ENCODE assay signal across 25 cellular contexts in genomic region chr2:128636802-128637147, GRCh38.
DNase-seq lines count a peak whose midpoint lies in the region; ATAC-seq and TF ChIP-seq lines count a peak whose summit lies in the region.
"Had no signal": no experiment of that assay in that cellular context is flagged by ENCODE, and none has a peak within 500 bp of the region (broad histone marks: within the 10 kb centered on the region; RNA-seq: fewer than 3 reads in every experiment).

No MANE protein-coding gene starts in this region.

- peaks cover 37% of the 10 kb centered on the region for H3K27me3 Mint-ChIP-seq in endodermal cell (ENCODE audit: insufficient read depth)
- H3K27me3 Mint-ChIP-seq: stimulated activated naive CD8-positive, alpha-beta T cell treated with anti-CD3 and anti-CD28 coated beads, Interleukin-15, Interleukin-2, amounts not matched to agents 100 ng/mL and 50 ng/mL, for 24 hours had no signal

- no peaks in the 10 kb centered on the region for H3K9me3 Mint-ChIP-seq in endodermal cell
- H3K9me3 Mint-ChIP-seq: activated CD8-positive, alpha-beta T cell treated with anti-CD3 and anti-CD28 coated beads for 36 hours; stimulated activated naive CD8-positive, alpha-beta T cell treated with anti-CD3 and anti-CD28 coated beads, Interleukin-15, Interleukin-2, amounts not matched to agents 100 ng/mL and 50 ng/mL, for 24 hours had no signal

- no peak overlapping the region for H2BK120ac ChIP-seq in mesendoderm (ENCODE audit: low read depth, low read length)

- no peak overlapping the region for H3K23ac ChIP-seq in mesendoderm (ENCODE audit: low read length)

- peak; percentile 90 for ATAC-seq in Right ventricle myocardium superior (ENCODE audit: poor library complexity)
- no peak for ATAC-seq in left cardiac atrium
- no peak for ATAC-seq in aorta (ENCODE audit: low FRiP score)
- no peak for ATAC-seq in lower lobe of right lung
- no peak for ATAC-seq in GM21737 (IDR thresholded peaks at IDR 0.05; ENCODE audit: unreplicated experiment)
- ATAC-seq: activated CD8-positive, alpha-beta T cell treated with anti-CD3 and anti-CD28 coated beads for 36 hours; psoas muscle had no signal

- no peaks in the 10 kb centered on the region for H3K9me3 ChIP-seq in endodermal cell (ENCODE audit: control insufficient read depth, low read length)
- H3K9me3 ChIP-seq in aorta (ENCODE audit: control insufficient read depth, low read length) = no peaks in the 10 kb centered on the region
- H3K9me3 ChIP-seq in lower lobe of right lung = no peaks in the 10 kb centered on the region
- H3K9me3 ChIP-seq: adrenal gland, BE2C, psoas muscle, tibial nerve had no signal

- peaks cover 36% of the 10 kb centered on the region for H3K4me1 Mint-ChIP-seq in endodermal cell

- no peak overlapping the region for H2BK5ac ChIP-seq in mesendoderm (ENCODE audit: low read length)

- intact Hi-C loops in Right ventricle myocardium superior (cut with DNase I) = no loop called here
- intact Hi-C loops in left cardiac atrium (cut with DNase I) = no loop called here
- intact Hi-C loops in aorta (cut with DNase I) = no loop called here
- intact Hi-C loops in lower lobe of right lung (cut with DNase I) = no loop called here

- H3K27ac Mint-ChIP-seq in endodermal cell = no peak overlapping the region
- H3K27ac Mint-ChIP-seq: activated CD8-positive, alpha-beta T cell treated with anti-CD3 and anti-CD28 coated beads for 36 hours; stimulated activated naive CD8-positive, alpha-beta T cell treated with anti-CD3 and anti-CD28 coated beads, Interleukin-15, Interleukin-2, amounts not matched to agents 100 ng/mL and 50 ng/mL, for 24 hours had no signal

- H3K4me1 ChIP-seq in endodermal cell (ENCODE audit: control insufficient read depth, insufficient read depth, low read length) (peaks cover 14% of the 10 kb centered on the region), mesendoderm (ENCODE audit: control insufficient read depth, low read depth, low read length) (peaks cover 14% of the 10 kb centered on the region), aorta (ENCODE audit: control insufficient read depth in 1 of 2, insufficient read depth in 2 of 2, low read length in 2 of 2) (no peaks in the 10 kb centered on the region), lower lobe of right lung (no peaks in the 10 kb centered on the region)
- H3K4me1 ChIP-seq: adrenal gland, BE2C, psoas muscle had no signal

- DNase-seq in Right ventricle myocardium superior = peak; percentile 60
- DNase-seq in left cardiac atrium = no peak
- peak; percentile 55 for DNase-seq in endodermal cell
- no peak for DNase-seq in mesendoderm
- peak; percentile 24 to 31 for DNase-seq in aorta
- no peak for DNase-seq in lower lobe of right lung
- no peak for DNase-seq in activated effector memory CD4-positive, alpha-beta T cell treated with Interleukin-2 at 50 U/mL for 16 hours
- DNase-seq: activated CD4-positive, alpha-beta T cell treated with anti-CD3 and anti-CD28 coated beads for 1 hour; activated CD8-positive, alpha-beta T cell treated with anti-CD3 and anti-CD28 coated beads for 36 hours; activated naive CD4-positive, alpha-beta T cell; activated T-cell treated with anti-CD3 and anti-CD28 coated beads, Interleukin-2, amount 50 U/mL, for 1 hour; BE2C; DMS153; effector CD4-positive, alpha-beta T cell; erythroblast; H7; mesenchymal stem cell; NCI-H1105; NCI-H2029; nucleus accumbens; psoas muscle had no signal

- H3K4me3 ChIP-seq in endodermal cell (ENCODE audit: low read length) (no peak overlapping the region), mesendoderm (ENCODE audit: low read length) (no peak overlapping the region), aorta (ENCODE audit: low read length in 2 of 2) (no peak overlapping the region), lower lobe of right lung (no peak overlapping the region)
- H3K4me3 ChIP-seq: adrenal gland, psoas muscle, tibial nerve had no signal

- no peak for TF ChIP-seq CTCF in endodermal cell (conservative IDR thresholded peaks at IDR 0.05)
- TF ChIP-seq CTCF in lower lobe of right lung (IDR thresholded peaks at IDR 0.05) = no peak

- H3K4me2 ChIP-seq in mesendoderm (ENCODE audit: low read length) = no peak overlapping the region

- no peak overlapping the region for H2BK15ac ChIP-seq in mesendoderm (replicated peaks; ENCODE audit: low read depth)

- H3K9ac ChIP-seq in endodermal cell (ENCODE audit: extremely low read depth, low read length, poor library complexity, severe bottlenecking) (no peak overlapping the region), mesendoderm (ENCODE audit: low read length) (no peak overlapping the region)

- H3K79me1 ChIP-seq in mesendoderm (ENCODE audit: low read length) = no peaks in the 10 kb centered on the region

- H3K27ac ChIP-seq in endodermal cell (ENCODE audit: low read depth, low read length) (no peak overlapping the region), mesendoderm (ENCODE audit: low read depth, low read length) (no peak overlapping the region), aorta (ENCODE audit: low read depth in 1 of 2, low read length in 2 of 2) (no peak overlapping the region), lower lobe of right lung (no peak overlapping the region)
- H3K27ac ChIP-seq: adrenal gland, psoas muscle, tibial nerve had no signal

- no peak overlapping the region for H3K4me3 Mint-ChIP-seq in endodermal cell
- H3K4me3 Mint-ChIP-seq: activated CD8-positive, alpha-beta T cell treated with anti-CD3 and anti-CD28 coated beads for 36 hours; stimulated activated naive CD8-positive, alpha-beta T cell treated with anti-CD3 and anti-CD28 coated beads, Interleukin-15, Interleukin-2, amounts not matched to agents 100 ng/mL and 50 ng/mL, for 24 hours had no signal

- peak overlapping the region; percentile 66 for H2AK5ac ChIP-seq in mesendoderm (ENCODE audit: low read length)

- no peaks in the 10 kb centered on the region for H3K36me3 ChIP-seq in endodermal cell (ENCODE audit: control insufficient read depth, insufficient read depth, low read length)
- no peaks in the 10 kb centered on the region for H3K36me3 ChIP-seq in mesendoderm (ENCODE audit: control insufficient read depth, insufficient read depth, low read length)
- H3K36me3 ChIP-seq in aorta (ENCODE audit: control insufficient read depth in 1 of 2, insufficient read depth in 2 of 2, low read length in 1 of 2) = no peaks in the 10 kb centered on the region
- H3K36me3 ChIP-seq in lower lobe of right lung = no peaks in the 10 kb centered on the region
- H3K36me3 ChIP-seq: adrenal gland, BE2C, tibial nerve had no signal

- no peak overlapping the region for H3K4ac ChIP-seq in mesendoderm (ENCODE audit: low read depth, low read length)

- no peaks in the 10 kb centered on the region for H3K36me3 Mint-ChIP-seq in endodermal cell (ENCODE audit: low read depth)

- H4K5ac ChIP-seq in mesendoderm (ENCODE audit: low read length) = no peak overlapping the region

- peak overlapping the region; percentile 65 for H3K56ac ChIP-seq in mesendoderm (ENCODE audit: low read length)

- no peak overlapping the region for H3K18ac ChIP-seq in mesendoderm (ENCODE audit: low read length)

- H3K27me3 ChIP-seq in endodermal cell (ENCODE audit: control insufficient read depth, insufficient read depth, low read length, poor library complexity, severe bottlenecking) = no peaks in the 10 kb centered on the region
- H3K27me3 ChIP-seq in mesendoderm (ENCODE audit: insufficient read depth, low read length, poor library complexity) = no peaks in the 10 kb centered on the region
- H3K27me3 ChIP-seq in aorta (ENCODE audit: control insufficient read depth in 1 of 2, insufficient read depth in 2 of 2, low read length in 1 of 2) = no peaks in the 10 kb centered on the region
- H3K27me3 ChIP-seq in lower lobe of right lung (ENCODE audit: low read depth) = no peaks in the 10 kb centered on the region
- H3K27me3 ChIP-seq: adrenal gland, BE2C, tibial nerve had no signal

- H4K8ac ChIP-seq in mesendoderm (ENCODE audit: low read depth, low read length) = no peak overlapping the region

- no peaks in the 10 kb centered on the region for H3K79me2 ChIP-seq in mesendoderm (ENCODE audit: control insufficient read depth, insufficient read depth, low read length)

- 89 to 92% methylated on average over 5 of the region's 5 CpGs for WGBS in endodermal cell (ENCODE audit: insufficient coverage in 1 of 2, insufficient read length in 1 of 2), 2 experiments
- no CpG with 5 or more reads among the region's 5 CpGs for WGBS in mesendoderm (ENCODE audit: extremely low coverage, insufficient coverage, low lambda C conversion rate)
- WGBS in aorta, 2 donors = 69 to 77% methylated on average over 5 of the region's 5 CpGs

Comparison
In these comparisons a context has a peak if more than half of its experiments do, and no peak if none do; other contexts are left out.
1. DNase-seq: peak in Right ventricle myocardium superior (single experiment), endodermal cell (single experiment) and aorta (2 of 2); none in left cardiac atrium (single experiment), mesendoderm (single experiment), lower lobe of right lung (single experiment) and activated effector memory CD4-positive, alpha-beta T cell treated with Interleukin-2 at 50 U/mL for 16 hours (single experiment).